Comparison of ENCODE assay signal across 8 cellular contexts in the genomic region with DNA sequence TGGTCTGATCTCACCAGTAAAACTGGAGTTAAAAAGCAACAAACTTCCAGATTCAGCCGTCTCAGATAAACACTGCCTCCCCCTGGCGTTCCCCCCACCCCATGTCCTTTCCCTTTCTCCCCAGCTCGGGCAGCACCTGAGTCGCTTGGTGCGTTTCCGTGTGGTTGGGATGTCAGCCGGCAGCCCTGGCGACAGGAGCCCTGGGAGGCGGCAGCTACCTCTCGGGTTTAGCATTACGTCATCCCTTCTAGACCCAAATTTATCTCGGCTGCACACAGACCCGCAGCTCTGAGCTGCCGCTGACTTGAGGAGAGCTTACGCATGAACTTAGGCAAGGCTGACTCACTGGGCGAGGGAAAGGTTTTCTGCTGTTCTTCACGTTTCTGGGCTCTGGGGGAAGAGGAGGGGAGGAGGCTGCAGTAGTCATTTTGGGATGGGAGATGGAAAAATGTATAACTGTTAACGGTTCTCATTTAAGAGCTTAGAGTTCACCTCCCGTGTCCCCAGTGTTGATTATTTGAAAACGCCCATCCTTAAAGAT. TPM values are rescaled to one million over a fixed set of nuclear protein-coding genes. Genes with fewer than 3 reads are reported as not detected.
DNase-seq lines count a peak whose midpoint lies in the region; ATAC-seq and TF ChIP-seq lines count a peak whose summit lies in the region.

No MANE protein-coding gene starts in this region.

- no peaks in the 10 kb centered on the region for H3K9me3 Mint-ChIP-seq in endothelial cell (ENCODE audit: unreplicated experiment)
- H3K9me3 Mint-ChIP-seq in stimulated activated memory B cell treated with anti-CD40 and anti-IgM and Interleukin-4, amounts not matched to agents 10 μg/mL and 1 μg/mL and 100 μg/mL, for 72 hours: no peaks in the 10 kb centered on the region

- no peak for TF ChIP-seq CTCF in endothelial cell (IDR thresholded peaks at IDR 0.05; ENCODE audit: unreplicated experiment)

- peaks cover 11% of the 10 kb centered on the region for H3K27me3 Mint-ChIP-seq in endothelial cell (ENCODE audit: unreplicated experiment)
- H3K27me3 Mint-ChIP-seq in stimulated activated memory B cell treated with anti-CD40 and anti-IgM and Interleukin-4, amounts not matched to agents 10 μg/mL and 1 μg/mL and 100 μg/mL, for 72 hours: peaks cover 15% of the 10 kb centered on the region

- ATAC-seq in GM18519 (IDR thresholded peaks at IDR 0.05; ENCODE audit: low FRiP score, unreplicated experiment) (peak; percentile 50), HG03103 (IDR thresholded peaks at IDR 0.05; ENCODE audit: low read depth, unreplicated experiment) (peak; percentile 50)
- ATAC-seq in stimulated activated memory B cell treated with anti-CD40 and anti-IgM and Interleukin-4, amounts not matched to agents 10 μg/mL and 1 μg/mL and 100 μg/mL, for 72 hours: no peak

- no peak overlapping the region for H3K27ac Mint-ChIP-seq in endothelial cell (ENCODE audit: unreplicated experiment)
- peak overlapping the region; percentile 33 for H3K27ac Mint-ChIP-seq in stimulated activated memory B cell treated with anti-CD40 and anti-IgM and Interleukin-4, amounts not matched to agents 10 μg/mL and 1 μg/mL and 100 μg/mL, for 72 hours

- peaks cover 11 to 17% of the 10 kb centered on the region in 2 donors for H3K4me1 ChIP-seq in mucosa of rectum (ENCODE audit: control insufficient read depth in 2 of 2, insufficient read depth in 2 of 2, low read length in 2 of 2)

- in situ Hi-C loops in ACHN (cut with HindIII; ENCODE audit: low pct_ligation_motif_present, low pct_unique_long_range_greater_than_20kb, low sequenced_read_pairs): no loop called here

- H3K36me3 ChIP-seq in mucosa of rectum (ENCODE audit: control insufficient read depth in 2 of 2, insufficient read depth in 2 of 2, low read length in 2 of 2): no peaks in the 10 kb centered on the region

- H3K4me1 Mint-ChIP-seq in endothelial cell (ENCODE audit: unreplicated experiment): peaks cover 37% of the 10 kb centered on the region
- H3K4me1 Mint-ChIP-seq in stimulated activated memory B cell treated with anti-CD40 and anti-IgM and Interleukin-4, amounts not matched to agents 10 μg/mL and 1 μg/mL and 100 μg/mL, for 72 hours: peaks cover 25% of the 10 kb centered on the region

- peak overlapping the region; percentile 27 to 60 for H3K9ac ChIP-seq in mucosa of rectum (ENCODE audit: low read depth in 1 of 2, low read length in 2 of 2)

- DNase-seq in ACHN (peak; percentile 87), NOMO-1 (lab: John Stamatoyannopoulos, UW; ENCODE audit: unreplicated experiment in 2 of 2) (peak; percentile 91 to 94), activated T-cell treated with anti-CD3 and anti-CD28 coated beads for 1 hour (ENCODE audit: low read depth) (peak; percentile 55), endothelial cell (ENCODE audit: low spot score) (peak; percentile 18)

- no peaks in the 10 kb centered on the region for H3K27me3 ChIP-seq in mucosa of rectum (ENCODE audit: control insufficient read depth in 2 of 2, insufficient read depth in 2 of 2, low read length in 2 of 2)

- peaks cover 7% of the 10 kb centered on the region for H3K36me3 Mint-ChIP-seq in endothelial cell (ENCODE audit: low read depth, unreplicated experiment)
- no peaks in the 10 kb centered on the region for H3K36me3 Mint-ChIP-seq in stimulated activated memory B cell treated with anti-CD40 and anti-IgM and Interleukin-4, amounts not matched to agents 10 μg/mL and 1 μg/mL and 100 μg/mL, for 72 hours

- H3K27ac ChIP-seq in mucosa of rectum (ENCODE audit: low read depth in 2 of 2, low read length in 2 of 2): peak overlapping the region; percentile 58 to 68

- peak overlapping the region; percentile 54 to 62 for H3K4me3 ChIP-seq in mucosa of rectum (ENCODE audit: low read length in 2 of 2)

- peak overlapping the region; percentile 33 for H3K4me3 Mint-ChIP-seq in endothelial cell (ENCODE audit: unreplicated experiment)
- peak overlapping the region; percentile 62 for H3K4me3 Mint-ChIP-seq in stimulated activated memory B cell treated with anti-CD40 and anti-IgM and Interleukin-4, amounts not matched to agents 10 μg/mL and 1 μg/mL and 100 μg/mL, for 72 hours

- no peaks in the 10 kb centered on the region for H3K9me3 ChIP-seq in mucosa of rectum (ENCODE audit: control insufficient read depth in 2 of 2, low read length in 2 of 2)

RNA-seq across cellular contexts. Expression of a gene that starts 14.4 kb away (rescaled TPM):
- total RNA-seq in endothelial cell (ENCODE audit: unreplicated experiment): 10.3 TPM

Comparison
In these comparisons a context has a peak if more than half of its experiments do, and no peak if none do; other contexts are left out.
1. DNase-seq: peak in every context shown above with its lines; median percentile 92 in NOMO-1; 87 in ACHN; 55 in activated T-cell treated with anti-CD3 and anti-CD28 coated beads for 1 hour; 18 in endothelial cell.